In the genomic region with DNA sequence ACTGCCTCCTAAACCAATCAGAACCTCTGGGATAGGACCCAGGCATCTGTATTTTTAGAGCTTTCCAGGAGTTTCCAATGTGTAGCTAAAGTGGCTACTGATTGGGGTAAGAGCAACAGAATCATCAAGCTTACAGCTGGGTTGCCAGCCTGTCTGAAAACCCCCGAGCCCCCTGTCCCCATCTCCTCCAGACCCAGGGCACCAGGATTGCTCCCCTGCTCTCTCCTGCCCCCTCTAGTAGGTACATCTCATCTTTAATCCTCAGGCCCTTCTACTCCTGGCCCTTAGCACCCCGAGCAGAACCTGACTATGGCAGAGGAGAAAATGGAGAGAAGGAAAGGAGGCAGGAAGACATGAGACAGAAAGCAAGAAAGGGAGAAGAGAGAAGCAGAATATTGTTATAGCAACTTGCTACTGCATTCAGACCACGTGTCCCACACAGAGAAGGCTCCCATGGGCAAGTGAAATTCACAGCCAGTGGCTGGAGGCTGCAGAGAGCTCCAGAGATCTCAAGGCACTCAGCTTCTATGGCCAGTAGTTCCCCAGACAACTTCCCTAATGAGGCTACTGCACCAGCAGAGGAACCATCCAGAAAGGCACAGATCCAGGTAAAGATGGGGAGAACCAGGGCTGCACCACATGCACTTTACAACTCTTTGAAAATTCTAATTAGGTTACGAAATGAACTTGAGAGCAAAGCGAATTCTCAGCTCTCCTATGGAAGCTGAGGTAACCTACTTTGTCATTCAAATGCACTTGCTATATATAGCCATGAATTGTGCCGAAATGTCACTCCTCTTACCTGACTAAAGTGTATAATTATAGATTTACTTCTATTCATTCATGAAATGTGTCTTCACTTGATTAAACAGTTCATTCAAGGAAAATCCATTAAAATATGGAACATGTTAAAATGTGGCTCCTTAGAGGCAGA, we compare ENCODE assay signal across 1 cellular context.
TF ChIP-seq lines count a peak whose summit lies in the region.

No MANE protein-coding gene starts in this region.

TF ChIP-seq in GM23338, 12 proteins besides CTCF, POLR2A, EP300 and RAD21 (continued from another document):
- no peak for TF ChIP-seq ETS1 (IDR thresholded peaks at IDR 0.05)
- no peak for TF ChIP-seq CREB1 (CRISPR knock-in tag; IDR thresholded peaks at IDR 0.05; ENCODE audit: low read depth)
- TF ChIP-seq EZH2phosphoT487 (IDR thresholded peaks at IDR 0.05; ENCODE audit: unreplicated experiment) = no peak
- TF ChIP-seq REST (IDR thresholded peaks at IDR 0.05; ENCODE audit: unreplicated experiment) = no peak
- no peak for TF ChIP-seq ZNF331 (CRISPR knock-in tag; IDR thresholded peaks at IDR 0.05; ENCODE audit: low read depth)
- TF ChIP-seq STAT1 (IDR thresholded peaks at IDR 0.05; ENCODE audit: unreplicated experiment) = no peak
TF ChIP-seq in GM23338: peak in this region for 1.
